ENCODE assay signal across 11 cellular contexts in the genomic region with DNA sequence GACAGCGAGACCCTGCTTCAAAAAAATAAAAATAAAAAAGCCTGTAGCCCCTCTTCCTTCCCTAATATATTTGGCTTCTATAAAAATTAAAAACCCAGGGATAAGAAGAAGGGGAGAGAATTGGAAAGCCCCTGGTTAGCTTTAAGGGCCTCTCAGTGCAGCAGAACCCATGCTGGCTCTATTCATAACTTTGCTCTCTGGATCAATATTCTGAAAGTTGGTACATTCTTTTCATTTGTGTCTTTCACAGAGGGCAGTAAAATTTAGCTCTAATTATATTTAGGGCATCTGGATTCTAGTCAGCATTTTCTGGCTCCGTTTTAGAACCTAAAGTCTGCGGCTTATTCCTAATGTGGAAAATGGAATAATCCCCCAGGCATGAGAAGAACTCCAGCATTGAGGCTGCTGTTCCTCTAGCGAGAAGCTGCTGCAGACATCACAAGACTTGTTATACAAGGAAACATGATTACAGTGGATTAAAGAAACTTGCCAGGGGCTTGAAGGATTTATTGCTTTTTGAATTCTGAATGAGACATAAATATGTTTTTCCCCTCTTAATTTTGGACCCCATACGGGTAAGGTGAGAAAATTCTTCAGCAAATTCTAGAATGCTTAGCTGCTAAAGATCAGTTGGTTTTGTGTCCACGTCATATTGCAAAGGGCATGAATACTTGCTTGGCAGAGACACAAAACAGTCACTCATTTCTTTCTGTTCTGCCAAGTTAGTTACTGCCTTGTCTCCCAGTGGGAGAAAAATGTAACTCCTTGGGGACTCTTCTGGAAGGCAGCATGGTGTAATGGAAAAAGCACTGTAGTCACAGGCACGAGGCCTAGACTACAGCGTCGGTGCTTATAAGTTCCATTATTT.
DNase-seq lines count a peak whose midpoint lies in the region; ATAC-seq, FAIRE-seq and TF ChIP-seq lines count a peak whose summit lies in the region.
"Had no signal": no experiment of that assay in that cellular context is flagged by ENCODE, and none has a peak within 500 bp of the region (broad histone marks: within the 10 kb centered on the region; RNA-seq: fewer than 3 reads in every experiment).

No MANE protein-coding gene starts in this region.

- no peaks in the 10 kb centered on the region for H3K27me3 ChIP-seq in endothelial cell of umbilical vein (ENCODE audit: control insufficient read depth in 2 of 2, insufficient read depth in 2 of 2, low read length in 2 of 2)
- H3K27me3 ChIP-seq in thoracic aorta (replicated peaks; ENCODE audit: insufficient read depth), result no peaks in the 10 kb centered on the region

- ATAC-seq in thoracic aorta (ENCODE audit: insufficient number of reproducible peaks, low FRiP score, low read depth) (peak; percentile 92), left colon (no peak), HG03460 (IDR thresholded peaks at IDR 0.05; ENCODE audit: unreplicated experiment) (no peak)

- H3K27me3 Mint-ChIP-seq in mesothelial cell of epicardium (ENCODE audit: low read depth), result no peaks in the 10 kb centered on the region

- POLR2A ChIA-PET in endothelial cell of umbilical vein (lab: Charles Lee), result no interaction called here

- dilution Hi-C loops in endothelial cell of umbilical vein (cut with MboI; ENCODE audit: extremely low pct_ligation_motif_present, low sequenced_read_pairs), result no loop called here

- H3K9me3 ChIP-seq in endothelial cell of umbilical vein (replicated peaks; ENCODE audit: control insufficient read depth, insufficient read depth, low read length) (no peaks in the 10 kb centered on the region), thoracic aorta (no peaks in the 10 kb centered on the region)

- no peaks in the 10 kb centered on the region for H3K4me1 ChIP-seq in endothelial cell of umbilical vein (ENCODE audit: control insufficient read depth, extremely low read depth, insufficient read depth, low read length)
- H3K4me1 ChIP-seq in thoracic aorta (ENCODE audit: control insufficient read depth in 1 of 2, low read depth in 2 of 2), result peaks cover 29 to 45% of the 10 kb centered on the region in 2 donors

- no peak overlapping the region for H3K4me3 Mint-ChIP-seq in mesothelial cell of epicardium
- H3K4me3 Mint-ChIP-seq: activated T-helper 1 cell treated with anti-CD3 and anti-CD28 coated beads, Interleukin-12 subunit alpha, Interleukin-12 subunit beta, Interleukin-2, Interleukin-4 antibody, amounts not matched to agents 30 ng/mL and 10 ng/mL and 1 ng/mL, durations not matched to agents 14 hours and 24 hours and 36 hours; T-helper 1 cell treated with Interleukin-12 subunit alpha and Interleukin-12 subunit beta and Interleukin-4 antibody, amounts not matched to agents 30 μg/mL and 1 μg/mL, for 36 hours had no signal

- H3K9me1 ChIP-seq in endothelial cell of umbilical vein (replicated peaks; ENCODE audit: control insufficient read depth, extremely low read depth, insufficient read depth, low read length), result no peaks in the 10 kb centered on the region

- intact Hi-C loops in endothelial cell of umbilical vein (cut with micrococcal nuclease) (no loop called here), left colon (cut with DNase I, micrococcal nuclease) (no loop called here)

- CTCF ChIA-PET in endothelial cell of umbilical vein (lab: Charles Lee), result interaction anchor here (1.1 to 2.2 kb wide), 2 partner anchors 12 to 32 kb away, joined by 3 to 6 read pairs; no protein-coding TSS in a partner anchor

- peak; percentile 24 for FAIRE-seq in endothelial cell of umbilical vein (lab: Jason Lieb, UNC)

- H3K9ac ChIP-seq in endothelial cell of umbilical vein (replicated peaks; ENCODE audit: extremely low read depth, insufficient read depth, low read length), result no peak overlapping the region

- TF ChIP-seq CTCF in endothelial cell of umbilical vein (IDR thresholded peaks at IDR 0.05; ENCODE audit: extremely low read depth in 1 of 2, insufficient read depth in 1 of 2, low read depth in 1 of 2, low read length in 2 of 2), result no peak
- no peak for TF ChIP-seq CTCF in mesothelial cell of epicardium (IDR thresholded peaks at IDR 0.05; ENCODE audit: unreplicated experiment)
- no peak for TF ChIP-seq CTCF in thoracic aorta (IDR thresholded peaks at IDR 0.05)

- BruUV-seq in endothelial cell of umbilical vein (replicated peaks; lab: Mats Ljungman, UMichigan), result no TSS peak

- no peak overlapping the region for H2AFZ ChIP-seq in endothelial cell of umbilical vein (ENCODE audit: low read depth, low read length)

- no peaks in the 10 kb centered on the region for H4K20me1 ChIP-seq in endothelial cell of umbilical vein (replicated peaks; ENCODE audit: control insufficient read depth, extremely low read depth, insufficient read depth, low read length)

- no peak overlapping the region for H3K4me3 ChIP-seq in endothelial cell of umbilical vein (replicated peaks in 1 of 3; ENCODE audit: insufficient read depth in 1 of 3, low read depth in 1 of 3, low read length in 3 of 3)
- H3K4me3 ChIP-seq in thoracic aorta, result peak overlapping the region; percentile 52

- no peak overlapping the region for H3K4me2 ChIP-seq in endothelial cell of umbilical vein (ENCODE audit: insufficient read depth, low read length)

- H3K9me3 Mint-ChIP-seq in mesothelial cell of epicardium, result no peaks in the 10 kb centered on the region
- H3K9me3 Mint-ChIP-seq: activated T-helper 1 cell treated with anti-CD3 and anti-CD28 coated beads, Interleukin-12 subunit alpha, Interleukin-12 subunit beta, Interleukin-2, Interleukin-4 antibody, amounts not matched to agents 30 ng/mL and 10 ng/mL and 1 ng/mL, durations not matched to agents 14 hours and 24 hours and 36 hours; T-helper 1 cell treated with Interleukin-12 subunit alpha and Interleukin-12 subunit beta and Interleukin-4 antibody, amounts not matched to agents 30 μg/mL and 1 μg/mL, for 36 hours had no signal

- H3K36me3 Mint-ChIP-seq in mesothelial cell of epicardium, result peaks cover 5% of the 10 kb centered on the region

- no peak overlapping the region for H3K27ac ChIP-seq in endothelial cell of umbilical vein (ENCODE audit: insufficient read depth, low read depth, low read length)
- peak overlapping the region; percentile 83 to 94 for H3K27ac ChIP-seq in thoracic aorta

- TF ChIP-seq POLR2A in endothelial cell of umbilical vein (IDR thresholded peaks at IDR 0.05; ENCODE audit: low read depth, low read length), result no peak

- H3K36me3 ChIP-seq in endothelial cell of umbilical vein (ENCODE audit: control insufficient read depth in 2 of 2, extremely low read depth in 1 of 2, insufficient read depth in 2 of 2, low read length in 2 of 2) (peaks cover 0 to 6% of the 10 kb centered on the region in 2 experiments), thoracic aorta (no peaks in the 10 kb centered on the region)

- H3K27ac Mint-ChIP-seq in mesothelial cell of epicardium, result peak overlapping the region; percentile 92
- H3K27ac Mint-ChIP-seq: activated T-helper 1 cell treated with anti-CD3 and anti-CD28 coated beads, Interleukin-12 subunit alpha, Interleukin-12 subunit beta, Interleukin-2, Interleukin-4 antibody, amounts not matched to agents 30 ng/mL and 10 ng/mL and 1 ng/mL, durations not matched to agents 14 hours and 24 hours and 36 hours; T-helper 1 cell treated with Interleukin-12 subunit alpha and Interleukin-12 subunit beta and Interleukin-4 antibody, amounts not matched to agents 30 μg/mL and 1 μg/mL, for 36 hours had no signal

- H3K4me1 Mint-ChIP-seq in mesothelial cell of epicardium, result peaks cover 18% of the 10 kb centered on the region

- H3K79me2 ChIP-seq in endothelial cell of umbilical vein (ENCODE audit: control insufficient read depth, insufficient read depth, low read length), result no peaks in the 10 kb centered on the region

- DNase-seq in NCI-H446 treated with DMSO at 0.1 percent for 48 hours (lab: John Stamatoyannopoulos, UW) (peak; percentile 60), endothelial cell of umbilical vein (ENCODE audit: low read depth, low spot score) (no peak), mesothelial cell of epicardium (ENCODE audit: low spot score in 2 of 2, unreplicated experiment in 2 of 2) (no peak), thoracic aorta (ENCODE audit: low spot score) (peak; percentile 44), left colon (no peak), T-helper 1 cell (no peak), NOMO-1 treated with DMSO at 0.1 percent for 48 hours (lab: John Stamatoyannopoulos, UW; ENCODE audit: unreplicated experiment) (no peak)
- DNase-seq: NCI-H1694 had no signal

TF ChIP-seq in endothelial cell of umbilical vein, 7 proteins besides CTCF, POLR2A, EP300 and RAD21:
- TF ChIP-seq, protein P1, sequence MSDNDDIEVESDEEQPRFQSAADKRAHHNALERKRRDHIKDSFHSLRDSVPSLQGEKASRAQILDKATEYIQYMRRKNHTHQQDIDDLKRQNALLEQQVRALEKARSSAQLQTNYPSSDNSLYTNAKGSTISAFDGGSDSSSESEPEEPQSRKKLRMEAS (IDR thresholded peaks at IDR 0.05; ENCODE audit: insufficient read depth, insufficient read length), result no peak
- no peak for TF ChIP-seq MYC (IDR thresholded peaks at IDR 0.05; ENCODE audit: low read depth, low read length)
- TF ChIP-seq FOS (IDR thresholded peaks at IDR 0.05; ENCODE audit: borderline replicate concordance, insufficient read depth, low read length), result no peak
- TF ChIP-seq JUN (IDR thresholded peaks at IDR 0.05; ENCODE audit: borderline replicate concordance, insufficient read depth, insufficient read length, low read depth), result no peak
- TF ChIP-seq POLR2AphosphoS5 (IDR thresholded peaks at IDR 0.05; ENCODE audit: insufficient read depth, low read depth, low read length), result no peak
- no peak for TF ChIP-seq EZH2 (IDR thresholded peaks at IDR 0.05; ENCODE audit: borderline replicate concordance, low read depth, low read length, severe bottlenecking)
- no peak for TF ChIP-seq GATA2 (IDR thresholded peaks at IDR 0.05; ENCODE audit: insufficient read depth, insufficient read length, low read depth, low read length)

Comparison
In these comparisons a context has a peak if more than half of its experiments do, and no peak if none do; other contexts are left out.
1. DNase-seq: peak in NCI-H446 treated with DMSO at 0.1 percent for 48 hours (single experiment) and thoracic aorta (single experiment); none in endothelial cell of umbilical vein (single experiment), mesothelial cell of epicardium (0 of 2), left colon (0 of 2), T-helper 1 cell (0 of 5) and NOMO-1 treated with DMSO at 0.1 percent for 48 hours (single experiment).